9 cellular contexts compared by ENCODE assay signal in the genomic region with DNA sequence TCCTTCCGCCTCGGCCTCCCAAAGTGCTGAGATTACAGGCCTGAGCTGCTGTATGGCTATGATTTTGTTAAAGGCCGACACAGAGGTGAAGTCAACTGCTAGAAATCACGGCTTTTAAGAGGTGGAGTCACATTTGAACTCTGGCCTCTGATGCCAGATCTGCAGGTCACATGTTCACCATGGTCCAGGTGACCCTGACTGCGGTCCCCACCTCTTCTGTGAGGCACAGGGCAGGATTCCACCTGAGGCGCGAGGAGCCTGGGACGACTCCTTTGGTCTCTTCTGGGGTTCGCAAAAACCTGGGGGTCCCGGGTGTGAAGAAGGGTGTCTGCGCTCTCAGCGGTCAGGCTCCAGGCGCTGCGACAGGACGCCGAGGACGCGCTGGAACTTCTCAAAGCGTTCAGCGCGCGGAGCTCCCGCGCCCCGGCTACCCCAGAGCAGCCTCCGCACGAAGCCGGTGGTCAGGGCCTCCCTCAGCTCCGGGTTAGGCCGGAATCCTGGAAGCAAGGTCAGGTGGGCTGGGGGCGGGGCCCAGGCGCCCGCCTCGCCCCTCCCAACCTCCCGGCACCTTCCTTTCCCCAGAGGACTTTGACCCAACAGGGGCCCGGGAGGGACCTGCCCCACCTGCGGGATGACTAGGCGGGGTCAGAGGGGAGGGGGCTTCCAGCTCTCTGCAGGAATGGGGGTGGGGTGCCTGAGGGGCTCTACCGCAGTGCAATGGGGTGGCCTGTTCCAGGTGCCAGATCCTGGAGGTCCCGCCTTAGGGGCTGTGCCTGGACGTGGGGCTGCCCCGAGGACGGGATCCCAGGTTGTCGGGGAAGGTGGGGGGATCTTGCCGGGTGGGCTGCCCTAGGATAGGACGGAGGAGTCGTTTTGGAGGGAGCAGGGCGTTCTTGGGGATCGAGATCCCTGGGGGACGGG. TPM values are rescaled to one million over a fixed set of nuclear protein-coding genes. Genes with fewer than 3 reads are reported as not detected.
DNase-seq lines count a peak whose midpoint lies in the region; TF ChIP-seq lines count a peak whose summit lies in the region.
"Had no signal": no experiment of that assay in that cellular context is flagged by ENCODE, and none has a peak within 500 bp of the region (broad histone marks: within the 10 kb centered on the region; RNA-seq: fewer than 3 reads in every experiment).

No MANE protein-coding gene starts in this region.

- TF ChIP-seq CTCF in AG09309 (IDR thresholded peaks at IDR 0.05; ENCODE audit: control insufficient read depth, insufficient read depth, low read depth, low read length, missing control alignments) (no peak), coronary artery (IDR thresholded peaks at IDR 0.05) (no peak)

- peak overlapping the region; percentile 35; the same call in 1 of the 2 replicates for H3K4me3 ChIP-seq in AG09309 (ENCODE audit: control insufficient read depth, low read depth, low read length)
- peak overlapping the region; percentile 69 for H3K4me3 ChIP-seq in coronary artery
- peak overlapping the region; percentile 31 for H3K4me3 ChIP-seq in mucosa of stomach (ENCODE audit: low read length)

- H3K36me3 ChIP-seq in mucosa of stomach (ENCODE audit: control insufficient read depth, insufficient read depth, low read length) = peaks cover 6% of the 10 kb centered on the region

- H3K9me3 ChIP-seq in mucosa of stomach (ENCODE audit: control insufficient read depth, low read length) = no peaks in the 10 kb centered on the region

- no peaks in the 10 kb centered on the region for H3K27me3 ChIP-seq in mucosa of stomach (ENCODE audit: control insufficient read depth, insufficient read depth, low read length)

- DNase-seq in AG09309 (ENCODE audit: low read depth) (no peak), HT-29 (ENCODE audit: low spot score) (peak; percentile 59), coronary artery (ENCODE audit: low spot score) (no peak), NCI-H2196 (lab: John Stamatoyannopoulos, UW; ENCODE audit: unreplicated experiment) (no peak), caudate nucleus (lab: John Stamatoyannopoulos, UW) (no peak), anterior cingulate cortex (lab: John Stamatoyannopoulos, UW) (no peak), NCI-H1048 (lab: John Stamatoyannopoulos, UW) (no peak)
- DNase-seq: NCI-H1417 had no signal

- H3K27ac ChIP-seq in coronary artery = peak overlapping the region in 1 of 2 donors; percentile 83
- H3K27ac ChIP-seq in caudate nucleus (ENCODE audit: low read depth, low read length) = no peak overlapping the region

- H3K9ac ChIP-seq in mucosa of stomach (ENCODE audit: low read length) = peak overlapping the region; percentile 37

- peaks cover 23% of the 10 kb centered on the region for H3K4me1 ChIP-seq in mucosa of stomach (ENCODE audit: control insufficient read depth, insufficient read depth, low read length)

RNA-seq across cellular contexts. Expression of gene TRIP10, which starts 13.0 kb away (rescaled TPM):
- total RNA-seq in HT-29 (2014; rRNA removed; shearing (Covaris generic)) = 63.7 and 65.7 TPM in 2 replicates

RNA-seq across cellular contexts. Expression of gene SH2D3A, which starts 14.7 kb away (rescaled TPM):
- 110 and 119 TPM in 2 replicates for total RNA-seq in HT-29 (2014; rRNA removed; shearing (Covaris generic))

RNA-seq across cellular contexts. Expression of gene GPR108, which starts 15.1 kb away (rescaled TPM):
- 43.8 and 74.2 TPM in 2 replicates for total RNA-seq in HT-29 (2014; rRNA removed; shearing (Covaris generic))

RNA-seq across cellular contexts. Expression of gene VAV1, which starts 20.0 kb away (rescaled TPM):
- total RNA-seq in HT-29 (2014; rRNA removed; shearing (Covaris generic)) = 0.15 and 0.57 TPM in 2 replicates

RNA-seq across cellular contexts. Expression of gene C3, which starts 32.1 kb away (rescaled TPM):
- 0.64 TPM in 1 of 2 replicates, not detected in the other for total RNA-seq in HT-29 (2014; rRNA removed; shearing (Covaris generic))
